ENCODE assay signal across 2 cellular contexts in the genomic region with DNA sequence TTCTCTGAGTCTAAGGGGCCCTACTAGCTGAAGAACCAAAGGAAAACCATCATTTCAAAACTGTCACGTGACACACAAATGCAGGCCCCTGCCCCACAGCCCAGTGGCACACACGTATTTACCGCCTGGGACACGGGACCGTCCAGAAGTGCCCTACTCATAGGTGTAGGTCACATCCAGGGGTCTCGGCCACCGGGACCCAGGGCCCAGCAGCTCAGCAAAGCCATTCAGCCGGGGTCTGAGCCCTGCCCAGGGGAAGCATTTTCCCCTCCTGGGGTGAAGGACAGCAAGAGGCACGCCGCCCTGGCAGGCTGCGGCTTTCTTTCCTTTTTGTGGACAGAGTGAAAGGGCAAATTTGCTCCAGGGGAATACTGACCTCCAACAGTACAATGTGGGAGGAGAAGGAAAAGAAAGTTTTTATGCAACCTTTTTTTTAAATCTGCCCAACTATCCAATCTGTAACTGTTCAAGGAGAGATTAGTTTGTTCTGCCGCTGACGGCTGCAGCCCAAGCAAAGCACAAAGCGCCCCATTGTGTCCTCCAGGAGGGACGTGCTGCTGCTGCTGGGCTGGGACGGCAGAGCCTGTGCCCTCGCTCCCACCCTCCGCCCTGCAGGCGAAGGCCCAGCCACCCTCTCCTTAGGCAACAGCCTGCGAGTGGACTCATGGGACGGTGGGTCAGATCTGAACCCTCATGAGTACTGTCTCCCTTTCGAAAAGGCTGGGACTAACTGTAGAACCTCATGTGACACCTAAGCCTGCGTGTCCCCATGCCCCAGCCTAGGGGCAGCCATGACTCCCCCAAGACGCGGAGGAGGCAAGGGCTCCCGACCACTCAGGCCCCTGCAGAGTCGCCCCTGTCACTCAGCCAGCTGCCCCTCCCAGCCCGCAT.
TF ChIP-seq lines count a peak whose summit lies in the region.

No MANE protein-coding gene starts in this region.

TF ChIP-seq in GM12878, 131 proteins besides CTCF, POLR2A, EP300 and RAD21:
- TF ChIP-seq POLR2AphosphoS5 (IDR thresholded peaks at IDR 0.05; ENCODE audit: low read length) (peak; percentile 42; the same call in 1 of the 2 replicates), RAD51 (IDR thresholded peaks at IDR 0.05) (peak; percentile 28; the same call in 1 of the 2 replicates), ASH2L (IDR thresholded peaks at IDR 0.05; ENCODE audit: borderline replicate concordance, low read depth) (no peak)
TF ChIP-seq in GM12878: peak in this region for 2.

TF ChIP-seq in liver, 16 proteins besides CTCF, POLR2A, EP300 and RAD21:
- TF ChIP-seq HNF4A (conservative IDR thresholded peaks at IDR 0.05) (peak; percentile 60), NR2F2 (IDR thresholded peaks at IDR 0.05) (no peak), YY1 (IDR thresholded peaks at IDR 0.05) (peak; percentile 56), HNF4G (IDR thresholded peaks at IDR 0.05) (no peak), FOXA2 (IDR thresholded peaks at IDR 0.05) (no peak), FOXA1 (IDR thresholded peaks at IDR 0.05) (no peak), JUND (IDR thresholded peaks at IDR 0.05) (peak in 1 of 2 donors; percentile 39), TAF1 (conservative IDR thresholded peaks at IDR 0.05) (no peak), SP1 (IDR thresholded peaks at IDR 0.05) (peak; percentile 48), RXRA (IDR thresholded peaks at IDR 0.05) (peak; percentile 21 to 60), GABPA (IDR thresholded peaks at IDR 0.05 in 1 of 2, conservative IDR thresholded peaks at IDR 0.05 in 1 of 2) (no peak)
- TF ChIP-seq, protein P1, sequence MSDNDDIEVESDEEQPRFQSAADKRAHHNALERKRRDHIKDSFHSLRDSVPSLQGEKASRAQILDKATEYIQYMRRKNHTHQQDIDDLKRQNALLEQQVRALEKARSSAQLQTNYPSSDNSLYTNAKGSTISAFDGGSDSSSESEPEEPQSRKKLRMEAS (IDR thresholded peaks at IDR 0.05) = peak; percentile 18
- TF ChIP-seq, protein P2, sequence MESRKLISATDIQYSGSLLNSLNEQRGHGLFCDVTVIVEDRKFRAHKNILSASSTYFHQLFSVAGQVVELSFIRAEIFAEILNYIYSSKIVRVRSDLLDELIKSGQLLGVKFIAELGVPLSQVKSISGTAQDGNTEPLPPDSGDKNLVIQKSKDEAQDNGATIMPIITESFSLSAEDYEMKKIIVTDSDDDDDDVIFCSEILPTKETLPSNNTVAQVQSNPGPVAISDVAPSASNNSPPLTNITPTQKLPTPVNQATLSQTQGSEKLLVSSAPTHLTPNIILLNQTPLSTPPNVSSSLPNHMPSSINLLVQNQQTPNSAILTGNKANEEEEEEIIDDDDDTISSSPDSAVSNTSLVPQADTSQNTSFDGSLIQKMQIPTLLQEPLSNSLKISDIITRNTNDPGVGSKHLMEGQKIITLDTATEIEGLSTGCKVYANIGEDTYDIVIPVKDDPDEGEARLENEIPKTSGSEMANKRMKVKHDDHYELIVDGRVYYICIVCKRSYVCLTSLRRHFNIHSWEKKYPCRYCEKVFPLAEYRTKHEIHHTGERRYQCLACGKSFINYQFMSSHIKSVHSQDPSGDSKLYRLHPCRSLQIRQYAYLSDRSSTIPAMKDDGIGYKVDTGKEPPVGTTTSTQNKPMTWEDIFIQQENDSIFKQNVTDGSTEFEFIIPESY (IDR thresholded peaks at IDR 0.05) = no peak
- TF ChIP-seq, protein P3, sequence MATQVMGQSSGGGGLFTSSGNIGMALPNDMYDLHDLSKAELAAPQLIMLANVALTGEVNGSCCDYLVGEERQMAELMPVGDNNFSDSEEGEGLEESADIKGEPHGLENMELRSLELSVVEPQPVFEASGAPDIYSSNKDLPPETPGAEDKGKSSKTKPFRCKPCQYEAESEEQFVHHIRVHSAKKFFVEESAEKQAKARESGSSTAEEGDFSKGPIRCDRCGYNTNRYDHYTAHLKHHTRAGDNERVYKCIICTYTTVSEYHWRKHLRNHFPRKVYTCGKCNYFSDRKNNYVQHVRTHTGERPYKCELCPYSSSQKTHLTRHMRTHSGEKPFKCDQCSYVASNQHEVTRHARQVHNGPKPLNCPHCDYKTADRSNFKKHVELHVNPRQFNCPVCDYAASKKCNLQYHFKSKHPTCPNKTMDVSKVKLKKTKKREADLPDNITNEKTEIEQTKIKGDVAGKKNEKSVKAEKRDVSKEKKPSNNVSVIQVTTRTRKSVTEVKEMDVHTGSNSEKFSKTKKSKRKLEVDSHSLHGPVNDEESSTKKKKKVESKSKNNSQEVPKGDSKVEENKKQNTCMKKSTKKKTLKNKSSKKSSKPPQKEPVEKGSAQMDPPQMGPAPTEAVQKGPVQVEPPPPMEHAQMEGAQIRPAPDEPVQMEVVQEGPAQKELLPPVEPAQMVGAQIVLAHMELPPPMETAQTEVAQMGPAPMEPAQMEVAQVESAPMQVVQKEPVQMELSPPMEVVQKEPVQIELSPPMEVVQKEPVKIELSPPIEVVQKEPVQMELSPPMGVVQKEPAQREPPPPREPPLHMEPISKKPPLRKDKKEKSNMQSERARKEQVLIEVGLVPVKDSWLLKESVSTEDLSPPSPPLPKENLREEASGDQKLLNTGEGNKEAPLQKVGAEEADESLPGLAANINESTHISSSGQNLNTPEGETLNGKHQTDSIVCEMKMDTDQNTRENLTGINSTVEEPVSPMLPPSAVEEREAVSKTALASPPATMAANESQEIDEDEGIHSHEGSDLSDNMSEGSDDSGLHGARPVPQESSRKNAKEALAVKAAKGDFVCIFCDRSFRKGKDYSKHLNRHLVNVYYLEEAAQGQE (IDR thresholded peaks at IDR 0.05) = no peak
TF ChIP-seq in liver: peak in this region for 6.
